Comparison of ENCODE assay signal across 17 cellular contexts in the genomic region with DNA sequence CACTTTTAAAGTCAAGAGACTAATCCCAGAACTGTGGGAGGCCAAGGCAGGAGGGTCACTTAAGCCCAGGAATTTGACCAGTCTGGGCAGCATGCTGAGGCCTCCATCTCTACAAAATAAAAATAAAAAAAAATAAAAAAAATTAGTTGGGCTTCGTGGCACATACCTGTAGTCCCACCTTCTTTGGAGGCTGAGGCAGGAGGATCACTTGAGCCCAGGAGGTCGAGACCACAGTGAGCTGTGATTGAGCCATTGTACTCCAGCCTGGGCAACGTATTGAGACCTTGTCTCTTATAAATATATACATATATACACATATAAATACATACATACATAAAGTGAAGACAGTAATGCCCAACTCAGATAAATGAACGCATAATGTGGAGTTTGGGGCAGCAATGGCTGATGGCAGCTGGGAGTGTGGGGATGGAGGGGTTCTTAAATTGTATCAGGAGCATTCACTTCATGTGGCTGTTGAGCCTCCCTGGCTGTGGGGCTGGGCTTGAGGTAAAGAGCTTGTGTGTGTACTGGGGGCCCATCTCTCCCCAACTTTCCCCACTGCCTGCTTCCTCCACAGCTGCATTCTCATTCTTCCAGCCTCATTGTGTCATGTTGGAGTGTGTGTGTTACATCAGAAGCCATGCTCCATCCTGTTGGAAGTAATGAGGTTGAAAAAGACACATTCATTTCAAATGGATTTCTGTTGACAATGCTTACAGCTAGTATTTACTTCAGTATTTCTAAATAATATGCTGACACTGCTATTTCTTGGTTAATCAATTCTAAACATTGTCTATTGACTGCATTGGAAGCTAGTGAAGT.
"Had no signal": no experiment of that assay in that cellular context is flagged by ENCODE, and none has a peak within 500 bp of the region (broad histone marks: within the 10 kb centered on the region; RNA-seq: fewer than 3 reads in every experiment).

No MANE protein-coding gene starts in this region.

- H3K4me3 ChIP-seq: left lung, skin epidermis, tibial nerve had no signal

- H3K27me3 Mint-ChIP-seq: brain had no signal

- H3K27ac ChIP-seq: left lung, skin epidermis, tibial nerve had no signal

- H3K9me3 Mint-ChIP-seq: activated T-helper 2 cell treated with anti-CD3 and anti-CD28 coated beads, Interferon-gamma antibody, Interleukin-2, Interleukin-4, amounts not matched to agents 10 μg/mL and 5 μg/mL and 100 μg/mL, durations not matched to agents 14 hours and 24 hours and 36 hours had no signal

- H3K4me3 Mint-ChIP-seq: activated naive CD4-positive, alpha-beta T cell treated with anti-CD3 and anti-CD28 coated beads, Interleukin-2, amount 50 U/mL, for 24 hours; brain; memory B cell; nephron progenitor cell had no signal

- H3K36me3 Mint-ChIP-seq: activated naive CD4-positive, alpha-beta T cell treated with anti-CD3 and anti-CD28 coated beads, Interleukin-2, amount 50 U/mL, for 24 hours had no signal

- H3K36me3 ChIP-seq: left lung, tibial nerve had no signal

- H3K4me1 ChIP-seq: left lung, tibial nerve had no signal

- ATAC-seq: left lung had no signal

- H3K27ac Mint-ChIP-seq: activated naive CD4-positive, alpha-beta T cell treated with anti-CD3 and anti-CD28 coated beads, Interleukin-2, amount 50 U/mL, for 24 hours; activated T-helper 2 cell treated with anti-CD3 and anti-CD28 coated beads, Interferon-gamma antibody, Interleukin-2, Interleukin-4, amounts not matched to agents 10 μg/mL and 5 μg/mL and 100 μg/mL, durations not matched to agents 14 hours and 24 hours and 36 hours; memory B cell; nephron progenitor cell had no signal

- H3K4me1 Mint-ChIP-seq: activated naive CD4-positive, alpha-beta T cell treated with anti-CD3 and anti-CD28 coated beads, Interleukin-2, amount 50 U/mL, for 24 hours; memory B cell had no signal

- H3K9me3 ChIP-seq: left lung had no signal

- H3K27me3 ChIP-seq: left lung, tibial nerve had no signal

- DNase-seq: activated CD4-positive, alpha-beta T cell treated with anti-CD3 and anti-CD28 coated beads, Interleukin-2, amount 50 U/mL, for 4 hours; activated T-cell treated with anti-CD3 and anti-CD28 coated beads for 4 hours; amygdala; effector memory CD4-positive, alpha-beta T cell; nephron progenitor cell; retina; SHP77 treated with DMSO at 0.1 percent for 48 hours; T-helper 2 cell had no signal

- FAIRE-seq: keratinocyte, TTC549 had no signal
